In genomic region chr17:72119280-72119962, GRCh38 we compare ENCODE assay signal across 2 cellular contexts.
TF ChIP-seq lines count a peak whose summit lies in the region.

No MANE protein-coding gene starts in this region.

TF ChIP-seq in IMR-90, 13 proteins besides CTCF, POLR2A, EP300 and RAD21 (continued from another document):
- TF ChIP-seq USF2 (IDR thresholded peaks at IDR 0.05; ENCODE audit: low read depth, low read length) (no peak), SMC3 (IDR thresholded peaks at IDR 0.05; ENCODE audit: low read depth, low read length) (no peak), FOS (IDR thresholded peaks at IDR 0.05; ENCODE audit: low read depth, low read length) (no peak), BHLHE40 (IDR thresholded peaks at IDR 0.05; ENCODE audit: low read depth, low read length) (no peak), MAFK (IDR thresholded peaks at IDR 0.05; ENCODE audit: low read depth, low read length) (no peak)

TF ChIP-seq in neural cell, 6 proteins besides CTCF, POLR2A, EP300 and RAD21 (continued from another document):
- TF ChIP-seq REST (IDR thresholded peaks at IDR 0.05; ENCODE audit: borderline replicate concordance) = no peak
- no peak for TF ChIP-seq EZH2 (IDR thresholded peaks at IDR 0.05; ENCODE audit: borderline replicate concordance, insufficient read depth, low read length, poor library complexity, severe bottlenecking)
TF ChIP-seq in neural cell: peak in this region for 0.
